Comparison of ENCODE assay signal across 27 cellular contexts in the genomic region with DNA sequence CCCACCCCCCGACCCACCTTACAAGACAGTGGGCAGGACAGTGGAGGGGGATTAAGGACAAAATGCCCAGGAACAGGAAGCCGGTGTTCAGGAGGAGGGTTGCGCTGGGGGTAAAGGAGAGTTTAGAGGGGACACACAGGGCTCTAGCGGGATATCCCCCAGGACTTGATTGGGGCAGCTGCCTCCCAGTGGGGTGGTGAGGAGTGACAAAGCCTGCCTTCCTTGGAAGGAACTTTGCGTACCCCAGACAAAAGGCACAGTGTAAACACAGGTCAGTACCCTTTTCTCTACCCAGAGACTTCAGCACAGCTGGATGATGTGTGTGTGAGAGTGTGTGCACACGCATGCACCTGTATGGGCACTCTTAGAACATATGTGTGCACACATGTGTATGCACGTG.
"Had no signal": no experiment of that assay in that cellular context is flagged by ENCODE, and none has a peak within 500 bp of the region (broad histone marks: within the 10 kb centered on the region; RNA-seq: fewer than 3 reads in every experiment).

No MANE protein-coding gene starts in this region.

- H3K36me3 Mint-ChIP-seq: activated naive CD4-positive, alpha-beta T cell treated with anti-CD3 and anti-CD28 coated beads, Interleukin-2, amount 50 U/mL, for 72 hours had no signal

- H3K27ac ChIP-seq: adrenal gland, body of pancreas, PC-9, RWPE1, SJCRH30, SK-N-MC, WERI-Rb-1 had no signal

- H3K4me2 ChIP-seq: PC-9 had no signal

- H3K4me3 Mint-ChIP-seq: activated CD4-positive, alpha-beta T cell treated with anti-CD3 and anti-CD28 coated beads, Interleukin-2, amount 10 ng/mL, durations not matched to agents 24 days and 14 days; activated CD8-positive, alpha-beta T cell treated with anti-CD3 and anti-CD28 coated beads for 36 hours; activated naive CD4-positive, alpha-beta T cell treated with anti-CD3 and anti-CD28 coated beads for 36 hours; activated T-cell treated with anti-CD3 and anti-CD28 coated beads, Interleukin-2, amount 50 U/mL, for 24 hours had no signal

- H3K27me3 Mint-ChIP-seq: activated CD4-positive, alpha-beta T cell treated with anti-CD3 and anti-CD28 coated beads, Interleukin-2, amount 10 ng/mL, durations not matched to agents 24 days and 14 days; activated CD8-positive, alpha-beta T cell treated with anti-CD3 and anti-CD28 coated beads for 36 hours; activated T-cell treated with anti-CD3 and anti-CD28 coated beads, Interleukin-2, amount 50 U/mL, for 24 hours had no signal

- FAIRE-seq: RCC 7860 had no signal

- H3K4me1 ChIP-seq: adrenal gland, body of pancreas had no signal

- ATAC-seq: activated CD8-positive, alpha-beta T cell treated with anti-CD3 and anti-CD28 coated beads for 36 hours; activated naive CD4-positive, alpha-beta T cell treated with anti-CD3 and anti-CD28 coated beads, Interleukin-2, amount 50 U/mL, for 72 hours; body of pancreas; Right ventricle myocardium inferior had no signal

- H3K36me3 ChIP-seq: adrenal gland, SJCRH30, WERI-Rb-1 had no signal

- H3K9me3 Mint-ChIP-seq: activated CD4-positive, alpha-beta T cell treated with anti-CD3 and anti-CD28 coated beads, Interleukin-2, amount 10 ng/mL, durations not matched to agents 24 days and 14 days; activated CD8-positive, alpha-beta T cell treated with anti-CD3 and anti-CD28 coated beads for 36 hours; activated naive CD4-positive, alpha-beta T cell treated with anti-CD3 and anti-CD28 coated beads for 36 hours; activated naive CD4-positive, alpha-beta T cell treated with anti-CD3 and anti-CD28 coated beads, Interleukin-2, amount 50 U/mL, for 72 hours; activated T-cell treated with anti-CD3 and anti-CD28 coated beads, Interleukin-2, amount 50 U/mL, for 24 hours; activated T-helper 2 cell treated with anti-CD3 and anti-CD28 coated beads, Interferon-gamma antibody, Interleukin-2, Interleukin-4, amounts not matched to agents 10 μg/mL and 5 μg/mL and 100 μg/mL, durations not matched to agents 14 hours and 24 hours and 36 hours had no signal

- DNase-seq: activated CD4-positive, alpha-beta T cell treated with anti-CD3 and anti-CD28 coated beads, Interleukin-2, amount 10 ng/mL, durations not matched to agents 24 days and 14 days; activated CD4-positive, alpha-beta T cell treated with anti-CD3 and anti-CD28 coated beads, Interleukin-2, amount 50 U/mL, for 4 hours; activated CD8-positive, alpha-beta T cell treated with anti-CD3 and anti-CD28 coated beads for 36 hours; activated gamma-delta T cell; activated naive CD4-positive, alpha-beta T cell treated with anti-CD3 and anti-CD28 coated beads for 36 hours; activated T-cell treated with anti-CD3 and anti-CD28 coated beads, Interleukin-2, amount 50 U/mL, for 24 hours; adrenal gland; body of pancreas; caudate nucleus; cerebellar nuclear complex; NCI-H1105; NCI-H1417 treated with DMSO at 0.1 percent for 48 hours; NCI-H187 treated with DMSO at 0.1 percent for 48 hours; NCI-H2081; NCI-H2171 treated with DMSO at 0.1 percent for 48 hours; NCI-H345; NCI-H524 treated with DMSO at 0.1 percent for 48 hours; PC-9; SJCRH30; T1000; WERI-Rb-1 had no signal

- H3K27ac Mint-ChIP-seq: activated CD4-positive, alpha-beta T cell treated with anti-CD3 and anti-CD28 coated beads, Interleukin-2, amount 10 ng/mL, durations not matched to agents 24 days and 14 days; activated CD8-positive, alpha-beta T cell treated with anti-CD3 and anti-CD28 coated beads for 36 hours; activated naive CD4-positive, alpha-beta T cell treated with anti-CD3 and anti-CD28 coated beads for 36 hours; activated naive CD4-positive, alpha-beta T cell treated with anti-CD3 and anti-CD28 coated beads, Interleukin-2, amount 50 U/mL, for 72 hours; activated T-cell treated with anti-CD3 and anti-CD28 coated beads, Interleukin-2, amount 50 U/mL, for 24 hours; activated T-helper 2 cell treated with anti-CD3 and anti-CD28 coated beads, Interferon-gamma antibody, Interleukin-2, Interleukin-4, amounts not matched to agents 10 μg/mL and 5 μg/mL and 100 μg/mL, durations not matched to agents 14 hours and 24 hours and 36 hours had no signal

- H3K9me3 ChIP-seq: adrenal gland, body of pancreas, SJCRH30 had no signal

- H2AFZ ChIP-seq: PC-9 had no signal

- H3K4me3 ChIP-seq: adrenal gland, body of pancreas, PC-9, SJCRH30, SK-N-MC had no signal

- H3K4me1 Mint-ChIP-seq: activated CD4-positive, alpha-beta T cell treated with anti-CD3 and anti-CD28 coated beads, Interleukin-2, amount 10 ng/mL, durations not matched to agents 24 days and 14 days had no signal

- H3K27me3 ChIP-seq: adrenal gland, body of pancreas, SJCRH30 had no signal
